ENCODE assay signal across 14 cellular contexts in the genomic region with DNA sequence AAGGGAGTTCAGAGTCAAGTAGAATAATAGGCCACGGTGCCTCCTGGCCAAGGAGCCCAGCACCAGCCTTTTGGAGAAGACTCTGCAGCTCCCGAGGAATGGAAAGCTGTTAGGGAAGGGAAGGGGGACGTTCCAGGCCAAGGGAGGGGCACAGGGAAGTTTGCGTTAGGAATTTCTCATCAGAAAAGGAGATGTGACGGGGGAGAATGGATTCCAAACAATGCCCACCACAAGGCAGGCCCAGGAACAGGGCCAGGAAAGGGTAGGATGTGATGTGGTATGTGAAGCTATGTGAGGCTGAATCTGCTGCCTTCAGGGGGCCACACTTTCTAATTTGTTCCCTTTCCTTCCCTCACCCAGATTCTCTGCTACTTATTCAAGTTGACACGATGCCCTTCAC.
"Had no signal": no experiment of that assay in that cellular context is flagged by ENCODE, and none has a peak within 500 bp of the region (broad histone marks: within the 10 kb centered on the region; RNA-seq: fewer than 3 reads in every experiment).

No MANE protein-coding gene starts in this region.

- H3K9me3 Mint-ChIP-seq: activated naive CD4-positive, alpha-beta T cell treated with anti-CD3 and anti-CD28 coated beads, Interleukin-2, amount 10 ng/mL, durations not matched to agents 7 days and 5 days; activated T-helper 1 cell treated with anti-CD3 and anti-CD28 coated beads, Interleukin-12 subunit alpha, Interleukin-12 subunit beta, Interleukin-2, Interleukin-4 antibody, amounts not matched to agents 30 ng/mL and 10 ng/mL and 1 ng/mL, durations not matched to agents 14 hours and 24 hours and 36 hours; brain; T-helper 2 cell treated with Interferon-gamma antibody and Interleukin-4, amounts not matched to agents 5 μg/mL and 100 μg/mL, for 36 hours; type B pancreatic cell had no signal

- ATAC-seq: activated CD4-positive, CD25-positive, alpha-beta regulatory T cell treated with anti-CD3 and anti-CD28 coated beads, Interleukin-2, amount 50 U/mL, for 24 hours had no signal

- H3K4me3 Mint-ChIP-seq: activated naive CD4-positive, alpha-beta T cell treated with anti-CD3 and anti-CD28 coated beads, Interleukin-2, amount 10 ng/mL, durations not matched to agents 7 days and 5 days; activated T-helper 1 cell treated with anti-CD3 and anti-CD28 coated beads, Interleukin-12 subunit alpha, Interleukin-12 subunit beta, Interleukin-2, Interleukin-4 antibody, amounts not matched to agents 30 ng/mL and 10 ng/mL and 1 ng/mL, durations not matched to agents 14 hours and 24 hours and 36 hours; brain; T-helper 2 cell treated with Interferon-gamma antibody and Interleukin-4, amounts not matched to agents 5 μg/mL and 100 μg/mL, for 36 hours; type B pancreatic cell had no signal

- H3K27ac Mint-ChIP-seq: activated naive CD4-positive, alpha-beta T cell treated with anti-CD3 and anti-CD28 coated beads, Interleukin-2, amount 10 ng/mL, durations not matched to agents 7 days and 5 days; activated T-helper 1 cell treated with anti-CD3 and anti-CD28 coated beads, Interleukin-12 subunit alpha, Interleukin-12 subunit beta, Interleukin-2, Interleukin-4 antibody, amounts not matched to agents 30 ng/mL and 10 ng/mL and 1 ng/mL, durations not matched to agents 14 hours and 24 hours and 36 hours; brain; T-helper 2 cell treated with Interferon-gamma antibody and Interleukin-4, amounts not matched to agents 5 μg/mL and 100 μg/mL, for 36 hours; type B pancreatic cell had no signal

- H3K27ac ChIP-seq: skin epidermis had no signal

- H3K4me3 ChIP-seq: skin epidermis had no signal

- H3K27me3 Mint-ChIP-seq: activated naive CD4-positive, alpha-beta T cell treated with anti-CD3 and anti-CD28 coated beads, Interleukin-2, amount 10 ng/mL, durations not matched to agents 7 days and 5 days; type B pancreatic cell had no signal

- DNase-seq: activated CD4-positive, alpha-beta T cell treated with anti-CD3 and anti-CD28 coated beads, Interleukin-2, amount 50 U/mL, for 48 hours; activated CD8-positive, alpha-beta memory T cell treated with anti-CD3 and anti-CD28 coated beads, Interleukin-2, amount 50 U/mL, for 48 hours; activated naive CD4-positive, alpha-beta T cell treated with anti-CD3 and anti-CD28 coated beads, Interleukin-2, amount 10 ng/mL, durations not matched to agents 7 days and 5 days; effector memory CD4-positive, alpha-beta T cell; hippocampal formation; mammary epithelial cell; substantia nigra; SW 1271 had no signal
